19 cellular contexts compared by ENCODE assay signal in the genomic region with DNA sequence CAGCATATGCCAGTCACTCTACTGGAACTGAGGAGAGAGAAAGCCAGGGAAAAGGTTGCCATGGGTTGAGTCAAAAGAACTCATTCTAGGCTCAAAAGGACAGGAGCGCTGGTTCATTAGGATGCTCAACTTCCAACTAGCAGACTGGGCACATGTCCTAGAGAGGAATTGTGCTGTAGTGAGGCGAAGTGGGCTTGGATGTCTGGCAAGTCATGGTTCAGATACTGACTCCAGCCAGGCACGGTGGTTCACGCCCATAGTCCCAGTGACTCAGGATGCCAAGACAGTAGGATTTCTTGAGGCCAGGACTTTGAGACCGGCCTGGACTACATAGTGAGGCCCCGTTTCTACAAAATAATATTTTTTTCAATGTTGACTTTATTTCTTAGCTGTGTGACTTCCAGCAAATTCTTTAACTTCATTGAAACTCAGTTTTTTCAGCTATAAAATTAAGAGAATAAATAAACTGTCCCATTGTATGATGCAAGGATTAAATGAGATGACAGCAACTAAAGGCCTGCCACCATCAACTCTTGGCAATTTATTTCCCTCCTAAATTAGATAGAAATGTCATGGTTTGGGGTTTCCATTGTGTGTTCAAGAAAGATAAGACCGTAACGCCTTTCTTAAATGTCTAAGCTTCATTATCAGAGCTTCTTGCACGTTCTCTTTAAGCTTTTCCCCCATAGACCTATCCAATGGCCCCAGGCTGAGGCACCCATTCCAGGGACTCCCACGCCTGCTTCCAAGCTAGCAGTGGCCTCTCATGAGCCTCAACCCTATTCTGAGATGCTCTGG.
A peak's percentile ranks its signal among the peaks of the same experiment; 100 is the strongest.
DNase-seq lines count a peak whose midpoint lies in the region; ATAC-seq, FAIRE-seq and TF ChIP-seq lines count a peak whose summit lies in the region.
"Had no signal": no experiment of that assay in that cellular context is flagged by ENCODE, and none has a peak within 500 bp of the region (broad histone marks: within the 10 kb centered on the region; RNA-seq: fewer than 3 reads in every experiment).

No MANE protein-coding gene starts in this region.

- no peak overlapping the region for H2BK5ac ChIP-seq in neuronal stem cell (ENCODE audit: low read length)

- no peaks in the 10 kb centered on the region for H4K20me1 ChIP-seq in K562 (replicated peaks; ENCODE audit: control insufficient read depth, insufficient read depth, low read length)

- H3K79me2 ChIP-seq in K562 (ENCODE audit: control insufficient read depth, insufficient read depth, low read length), result no peaks in the 10 kb centered on the region

- H3K27ac ChIP-seq in K562 (ENCODE audit: extremely low read depth, low read depth, low read length) (no peak overlapping the region; the same call in 2 of the 3 replicates), tibial artery (peak overlapping the region; percentile 88 to 90), neuronal stem cell (replicated peaks; ENCODE audit: low read length) (no peak overlapping the region)
- H3K27ac ChIP-seq: body of pancreas, ovary had no signal

- no peak overlapping the region for H3K4me3 ChIP-seq in K562
- H3K4me3 ChIP-seq in tibial artery, result no peak overlapping the region
- H3K4me3 ChIP-seq in neuronal stem cell (ENCODE audit: low read length in 2 of 2), result no peak overlapping the region
- H3K4me3 ChIP-seq: body of pancreas, dorsolateral prefrontal cortex, esophagus squamous epithelium, mucosa of descending colon, ovary had no signal

- TF ChIP-seq EP300 in K562 (IDR thresholded peaks at IDR 0.05; ENCODE audit: low read length), result peak; percentile 45; the same call in 1 of the 2 replicates

- no peak overlapping the region for H2BK12ac ChIP-seq in neuronal stem cell (ENCODE audit: low read length)

- H3K9me3 ChIP-seq in K562 (replicated peaks; ENCODE audit: control insufficient read depth, insufficient read depth, low read depth, low read length) (no peaks in the 10 kb centered on the region), tibial artery (no peaks in the 10 kb centered on the region), neuronal stem cell (replicated peaks in 1 of 2; ENCODE audit: control insufficient read depth in 2 of 2, insufficient read depth in 1 of 2, low read depth in 1 of 2, low read length in 2 of 2) (no peaks in the 10 kb centered on the region)
- H3K9me3 ChIP-seq: body of pancreas, esophagus squamous epithelium, mucosa of descending colon, ovary had no signal

- CTCF ChIA-PET in K562 (lab: Yijun Ruan, JAX; ENCODE audit: low intra/inter-chr PET ratio), result no interaction called here

- POLR2A ChIA-PET in K562 (lab: Yijun Ruan, JAX), result interaction anchor here (0.7 kb wide), 1 partner anchor 39 kb away, joined by 3 read pairs; no protein-coding TSS in a partner anchor

- DNase-seq in M059J (ENCODE audit: low read depth) (peak; percentile 22), K562 (ENCODE audit: extremely low read depth in 1 of 4, low spot score in 3 of 4) (peak; percentile 7 to 24 (median 16)), mesenteric fat pad (ENCODE audit: low spot score) (peak; percentile 30), tibial artery (no peak), NCI-H2107 treated with DMSO at 0.1 percent for 48 hours (lab: John Stamatoyannopoulos, UW; ENCODE audit: unreplicated experiment) (no peak), G401 (ENCODE audit: low spot score) (no peak), neuronal stem cell (ENCODE audit: low spot score) (no peak)
- DNase-seq: activated CD4-positive, alpha-beta memory T cell treated with anti-CD3 and anti-CD28 coated beads for 36 hours; activated T-cell treated with anti-CD3 and anti-CD28 coated beads, Interleukin-2, amount 50 U/mL, for 24 hours; body of pancreas; dorsolateral prefrontal cortex; esophagus squamous epithelium; mucosa of descending colon; NCI-H2081; NCI-H510A; ovary; stimulated activated CD4-positive, alpha-beta T cell treated with anti-CD3 and anti-CD28 coated beads, Interleukin-4, amount 100 ng/mL, for 4 hours; stimulated activated CD8-positive, alpha-beta memory T cell treated with anti-CD3 and anti-CD28 coated beads, Interleukin-4, amount 100 ng/mL, for 48 hours had no signal

- H3K4ac ChIP-seq in neuronal stem cell (ENCODE audit: low read length), result no peak overlapping the region

- no TSS peak for BruUV-seq in K562 (replicated peaks; lab: Mats Ljungman, UMichigan)

- WGBS in K562 (ENCODE audit: insufficient coverage, low coverage, missing lambda C conversion rate), result 18% methylated on average over 10 of the region's 10 CpGs
- no CpG with 5 or more reads among the region's 10 CpGs for WGBS in neuronal stem cell (ENCODE audit: extremely low coverage in 2 of 2, insufficient read length in 2 of 2, insufficient replicate concordance in 1 of 2), 2 donors

- in situ Hi-C loops in K562 (cut with MboI) (no loop called here), G401 (cut with HindIII; ENCODE audit: low sequenced_read_pairs) (no loop called here)

- no peak overlapping the region for H3K18ac ChIP-seq in neuronal stem cell (ENCODE audit: low read length)

- H2AFZ ChIP-seq in K562 (ENCODE audit: low read depth, low read length), result no peak overlapping the region
- no peak overlapping the region for H2AFZ ChIP-seq in neuronal stem cell (ENCODE audit: low read length)

- no peak overlapping the region for H3K23ac ChIP-seq in neuronal stem cell (ENCODE audit: low read depth, low read length, poor library complexity)

- H3K36me3 ChIP-seq in K562 (ENCODE audit: control insufficient read depth, insufficient read depth, low read length), result no peaks in the 10 kb centered on the region
- no peaks in the 10 kb centered on the region for H3K36me3 ChIP-seq in tibial artery
- no peaks in the 10 kb centered on the region for H3K36me3 ChIP-seq in neuronal stem cell (replicated peaks in 1 of 2; ENCODE audit: control insufficient read depth in 2 of 2, insufficient read depth in 2 of 2, low read length in 2 of 2)
- H3K36me3 ChIP-seq: esophagus squamous epithelium, ovary had no signal

- no peaks in the 10 kb centered on the region for H3K9me1 ChIP-seq in K562 (ENCODE audit: control insufficient read depth, insufficient read depth, low read length)

- H3K4me1 ChIP-seq in K562 (replicated peaks in 1 of 2; ENCODE audit: control insufficient read depth in 2 of 2, insufficient read depth in 2 of 2, low read length in 2 of 2) (peaks cover 3 to 22% of the 10 kb centered on the region in 2 experiments; a peak in 3 of 5 replicates), tibial artery (peaks cover 0 to 96% (median 55%) of the 10 kb centered on the region in 4 donors), neuronal stem cell (ENCODE audit: control insufficient read depth in 2 of 2, insufficient read depth in 1 of 2, low read depth in 1 of 2, low read length in 2 of 2) (peaks cover 0 to 21% of the 10 kb centered on the region in 2 donors)
- H3K4me1 ChIP-seq: body of pancreas had no signal

- no peak overlapping the region for H3K4me2 ChIP-seq in K562 (ENCODE audit: insufficient read depth, low read length)
- H3K4me2 ChIP-seq in neuronal stem cell (ENCODE audit: insufficient read depth, low read length, poor library complexity, severe bottlenecking), result no peak overlapping the region

- TF ChIP-seq CTCF in K562 (IDR thresholded peaks at IDR 0.05 in 2 of 3, conservative IDR thresholded peaks at IDR 0.05 in 1 of 3; ENCODE audit: insufficient read depth in 2 of 3, low read depth in 1 of 3, low read length in 3 of 3) (no peak), tibial artery (IDR thresholded peaks at IDR 0.05) (no peak)

- H3K27me3 ChIP-seq in K562 (ENCODE audit: control insufficient read depth in 2 of 2, insufficient read depth in 2 of 2, low read length in 2 of 2) (no peaks in the 10 kb centered on the region), tibial artery (no peaks in the 10 kb centered on the region), neuronal stem cell (ENCODE audit: control insufficient read depth in 3 of 3, insufficient read depth in 3 of 3, low read depth in 1 of 3, low read length in 3 of 3) (peaks cover 0 to 5% (median 0%) of the 10 kb centered on the region in 3 experiments)
- H3K27me3 ChIP-seq: body of pancreas, dorsolateral prefrontal cortex, ovary had no signal

- no peak overlapping the region for H4K91ac ChIP-seq in neuronal stem cell (ENCODE audit: low read depth, low read length, poor library complexity)

- no peak for FAIRE-seq in K562 (lab: Jason Lieb, UNC)
- FAIRE-seq: HepG2 had no signal

- H3K9ac ChIP-seq in K562 (ENCODE audit: insufficient read depth in 1 of 2, low read depth in 2 of 2, low read length in 2 of 2) (no peak overlapping the region), neuronal stem cell (ENCODE audit: low read depth, low read length, poor library complexity) (no peak overlapping the region)

- H2AK5ac ChIP-seq in neuronal stem cell (ENCODE audit: low read depth, low read length), result no peak overlapping the region

- no peak overlapping the region for H4K8ac ChIP-seq in neuronal stem cell (ENCODE audit: low read depth, low read length)

- TF ChIP-seq POLR2A in K562 (conservative IDR thresholded peaks at IDR 0.05), result no peak

- H3K79me1 ChIP-seq in neuronal stem cell (ENCODE audit: low read depth, low read length), result no peaks in the 10 kb centered on the region

- no peak for TF ChIP-seq RAD21 in K562 (CRISPR knock-in tag; conservative IDR thresholded peaks at IDR 0.05 in 1 of 2, IDR thresholded peaks at IDR 0.05 in 1 of 2)

- intact Hi-C loops in K562 (cut with micrococcal nuclease), result no loop called here
- intact Hi-C loops in tibial artery (cut with DNase I; ENCODE audit: low total_unique reads), result no loop called here

- H2BK120ac ChIP-seq in neuronal stem cell (ENCODE audit: low read depth, low read length), result no peak overlapping the region

- no peak overlapping the region for H3K14ac ChIP-seq in neuronal stem cell (ENCODE audit: low read length)

- no peak overlapping the region for H2BK15ac ChIP-seq in neuronal stem cell (ENCODE audit: low read length)

- ATAC-seq in K562, result peak; percentile 77
- ATAC-seq: body of pancreas, HepG2, mucosa of descending colon had no signal

TF ChIP-seq in K562, 482 proteins besides CTCF, POLR2A, EP300 and RAD21 (continues in another document):
- peak; percentile 83 for TF ChIP-seq SOX6 (IDR thresholded peaks at IDR 0.05)
- peak; percentile 16; the same call in 1 of the 2 replicates for TF ChIP-seq ATF7 (IDR thresholded peaks at IDR 0.05)
- TF ChIP-seq BHLHE40 (IDR thresholded peaks at IDR 0.05; ENCODE audit: low read length), result peak; percentile 52; the same call in 1 of the 2 replicates
- TF ChIP-seq CBFA2T3 (IDR thresholded peaks at IDR 0.05), result peak; percentile 49
- TF ChIP-seq MEF2D (tag; conservative IDR thresholded peaks at IDR 0.05; ENCODE audit: low read depth), result peak; percentile 40; the same call in 1 of the 2 replicates
- TF ChIP-seq KLF16 (IDR thresholded peaks at IDR 0.05), result peak; percentile 37; the same call in 1 of the 2 replicates
- TF ChIP-seq ARID1B (IDR thresholded peaks at IDR 0.05), result peak; percentile 68
- peak; percentile 75 for TF ChIP-seq TEAD4 (IDR thresholded peaks at IDR 0.05; ENCODE audit: low read length)
- no peak for TF ChIP-seq TEAD4 (CRISPR knock-in tag; IDR thresholded peaks at IDR 0.05; ENCODE audit: borderline replicate concordance)

Comparison
In these comparisons a context has a peak if more than half of its experiments do, and no peak if none do; other contexts are left out.
1. DNase-seq: peak in M059J (single experiment), K562 (4 of 4) and mesenteric fat pad (single experiment); none in tibial artery (0 of 2), NCI-H2107 treated with DMSO at 0.1 percent for 48 hours (single experiment), G401 (single experiment) and neuronal stem cell (single experiment).
2. H3K27ac ChIP-seq: peak in tibial artery (2 of 2); none in K562 (single experiment) and neuronal stem cell (single experiment).